In the genomic region with DNA sequence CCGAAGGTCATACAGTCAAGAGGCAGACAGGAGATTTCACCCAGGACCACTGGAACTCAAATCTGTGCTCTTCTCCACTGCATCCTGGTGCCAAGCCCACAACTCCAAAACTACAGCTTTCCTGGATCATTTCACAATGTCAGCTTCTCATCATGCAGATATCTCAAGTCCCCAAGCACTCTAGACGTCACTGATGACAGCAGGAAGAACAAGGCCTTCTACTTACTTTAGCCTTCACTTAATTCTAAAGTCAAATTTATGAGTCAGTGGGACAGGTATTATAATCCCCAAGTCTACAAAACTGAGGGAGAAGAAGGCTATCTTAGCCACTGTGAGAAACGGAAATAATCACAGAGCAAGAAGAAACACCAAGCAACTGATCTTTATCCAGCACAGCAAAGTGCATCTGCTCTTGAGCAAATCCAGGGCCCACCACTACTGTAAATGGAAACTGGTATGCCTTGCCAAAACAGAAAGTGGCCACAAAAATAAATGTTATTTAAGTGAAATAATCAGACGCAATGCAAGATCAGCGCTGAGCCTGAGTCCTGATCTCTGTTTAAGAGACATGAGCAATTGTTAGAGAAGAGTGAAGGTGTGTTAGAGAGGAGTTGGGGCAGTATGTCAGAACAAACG, we compare ENCODE assay signal across 9 cellular contexts. TPM values are rescaled to one million over a fixed set of nuclear protein-coding genes. Genes with fewer than 3 reads are reported as not detected.
A peak's percentile ranks its signal among the peaks of the same experiment; 100 is the strongest.
DNase-seq lines count a peak whose midpoint lies in the region; ATAC-seq and TF ChIP-seq lines count a peak whose summit lies in the region.
"Had no signal": no experiment of that assay in that cellular context is flagged by ENCODE, and none has a peak within 500 bp of the region (broad histone marks: within the 10 kb centered on the region; RNA-seq: fewer than 3 reads in every experiment).

No MANE protein-coding gene starts in this region.

- intact Hi-C loops in transverse colon (cut with DNase I; ENCODE audit: low total_unique reads) = no loop called here

- H3K4me1 Mint-ChIP-seq in activated naive CD4-positive, alpha-beta T cell treated with anti-CD3 and anti-CD28 coated beads, Interleukin-2, amount 10 ng/mL, durations not matched to agents 7 days and 5 days = peaks cover 48% of the 10 kb centered on the region
- peaks cover 41% of the 10 kb centered on the region for H3K4me1 Mint-ChIP-seq in activated CD8-positive, alpha-beta T cell treated with anti-CD3 and anti-CD28 coated beads, Interleukin-2, amount 10 ng/mL, durations not matched to agents 7 days and 5 days (ENCODE audit: low read depth)

- 20 to 24% methylated on average over 4 to 6 of the region's 6 CpGs for WGBS in transverse colon (ENCODE audit: low coverage in 1 of 2), 2 donors

- DNase-seq in activated naive CD4-positive, alpha-beta T cell treated with anti-CD3 and anti-CD28 coated beads, Interleukin-2, amount 10 ng/mL, durations not matched to agents 7 days and 5 days = no peak
- no peak for DNase-seq in activated naive CD4-positive, alpha-beta T cell treated with anti-CD3 and anti-CD28 coated beads, Interleukin-2, amount 50 U/mL, for 16 hours
- no peak for DNase-seq in activated CD8-positive, alpha-beta T cell treated with anti-CD3 and anti-CD28 coated beads, Interleukin-2, amount 10 ng/mL, durations not matched to agents 7 days and 5 days
- DNase-seq in iris pigment epithelial cell (ENCODE audit: low read depth) (peak; percentile 51), transverse colon (no peak), Ammon's horn (ENCODE audit: low spot score) (no peak), NCI-H1436 (lab: John Stamatoyannopoulos, UW) (no peak)
- DNase-seq: stimulated activated CD4-positive, alpha-beta T cell treated with anti-CD3 and anti-CD28 coated beads, Interleukin-4, amount 100 ng/mL, for 24 hours had no signal

- H3K4me3 ChIP-seq in transverse colon = peak overlapping the region in 3 of 4 donors; percentile 59 to 93 (median 64)

- H3K9me3 ChIP-seq in transverse colon = no peaks in the 10 kb centered on the region

- ATAC-seq in activated CD8-positive, alpha-beta T cell treated with anti-CD3 and anti-CD28 coated beads, Interleukin-2, amount 10 ng/mL, durations not matched to agents 7 days and 5 days = no peak
- ATAC-seq in GM21367 (IDR thresholded peaks at IDR 0.05; ENCODE audit: unreplicated experiment) = no peak

- no peak for TF ChIP-seq EP300 in transverse colon (IDR thresholded peaks at IDR 0.05; ENCODE audit: low read depth)

- TF ChIP-seq CTCF in transverse colon (IDR thresholded peaks at IDR 0.05) = no peak

- H3K4me1 ChIP-seq in transverse colon = peaks cover 2 to 43% (median 28%) of the 10 kb centered on the region in 4 donors

- peak overlapping the region in 3 of 4 donors; percentile 85 to 91 (median 89) for H3K27ac ChIP-seq in transverse colon

- H3K27me3 ChIP-seq in transverse colon = no peaks in the 10 kb centered on the region

- H3K27me3 Mint-ChIP-seq in activated naive CD4-positive, alpha-beta T cell treated with anti-CD3 and anti-CD28 coated beads, Interleukin-2, amount 10 ng/mL, durations not matched to agents 7 days and 5 days = peaks cover 22% of the 10 kb centered on the region
- H3K27me3 Mint-ChIP-seq in activated CD8-positive, alpha-beta T cell treated with anti-CD3 and anti-CD28 coated beads, Interleukin-2, amount 10 ng/mL, durations not matched to agents 7 days and 5 days (ENCODE audit: low read depth) = no peaks in the 10 kb centered on the region

- H3K4me3 Mint-ChIP-seq in activated naive CD4-positive, alpha-beta T cell treated with anti-CD3 and anti-CD28 coated beads, Interleukin-2, amount 10 ng/mL, durations not matched to agents 7 days and 5 days = peak overlapping the region; percentile 89
- peak overlapping the region; percentile 94 for H3K4me3 Mint-ChIP-seq in activated CD8-positive, alpha-beta T cell treated with anti-CD3 and anti-CD28 coated beads, Interleukin-2, amount 10 ng/mL, durations not matched to agents 7 days and 5 days

- POLR2A ChIA-PET in activated CD8-positive, alpha-beta T cell treated with anti-CD3 and anti-CD28 coated beads, Interleukin-2, amount 10 ng/mL, durations not matched to agents 7 days and 5 days (lab: Charles Lee) = interaction anchor here (1.3 kb wide), 1 partner anchor 340 kb away, joined by 3 read pairs; no protein-coding TSS in a partner anchor

- CTCF ChIA-PET in activated naive CD4-positive, alpha-beta T cell treated with anti-CD3 and anti-CD28 coated beads, Interleukin-2, amount 10 ng/mL, durations not matched to agents 7 days and 5 days (lab: Charles Lee) = interaction anchor here (0.6 to 1.0 kb wide), 3 partner anchors 25 to 539 kb away, joined by 3 to 5 read pairs (median 4); no protein-coding TSS in a partner anchor
- CTCF ChIA-PET in activated CD8-positive, alpha-beta T cell treated with anti-CD3 and anti-CD28 coated beads, Interleukin-2, amount 10 ng/mL, durations not matched to agents 7 days and 5 days (lab: Charles Lee) = interaction anchor here (1.0 to 1.3 kb wide), 2 partner anchors 26 to 391 kb away, joined by 3 read pairs; no protein-coding TSS in a partner anchor

- in situ Hi-C loops in transverse colon (cut with MboI; ENCODE audit: low pct_ligation_motif_present in 1 of 4, low pct_unique_long_range_greater_than_20kb in 1 of 4, low sequenced_read_pairs in 3 of 4) = no loop called here

- H3K9me3 Mint-ChIP-seq in activated naive CD4-positive, alpha-beta T cell treated with anti-CD3 and anti-CD28 coated beads, Interleukin-2, amount 10 ng/mL, durations not matched to agents 7 days and 5 days = no peaks in the 10 kb centered on the region
- H3K9me3 Mint-ChIP-seq in activated CD8-positive, alpha-beta T cell treated with anti-CD3 and anti-CD28 coated beads, Interleukin-2, amount 10 ng/mL, durations not matched to agents 7 days and 5 days (ENCODE audit: insufficient read depth) = no peaks in the 10 kb centered on the region

- H3K27ac Mint-ChIP-seq in activated naive CD4-positive, alpha-beta T cell treated with anti-CD3 and anti-CD28 coated beads, Interleukin-2, amount 10 ng/mL, durations not matched to agents 7 days and 5 days = peak overlapping the region; percentile 93
- peak overlapping the region; percentile 88 for H3K27ac Mint-ChIP-seq in activated CD8-positive, alpha-beta T cell treated with anti-CD3 and anti-CD28 coated beads, Interleukin-2, amount 10 ng/mL, durations not matched to agents 7 days and 5 days

- H3K36me3 Mint-ChIP-seq in activated naive CD4-positive, alpha-beta T cell treated with anti-CD3 and anti-CD28 coated beads, Interleukin-2, amount 10 ng/mL, durations not matched to agents 7 days and 5 days = peaks cover 14% of the 10 kb centered on the region
- peaks cover 35% of the 10 kb centered on the region for H3K36me3 Mint-ChIP-seq in activated CD8-positive, alpha-beta T cell treated with anti-CD3 and anti-CD28 coated beads, Interleukin-2, amount 10 ng/mL, durations not matched to agents 7 days and 5 days (ENCODE audit: low read depth)

- TF ChIP-seq POLR2A in transverse colon (IDR thresholded peaks at IDR 0.05) = no peak

- no peaks in the 10 kb centered on the region for H3K36me3 ChIP-seq in transverse colon

RNA-seq across cellular contexts. Expression of gene RAD18, which starts 0.9 kb away (rescaled TPM):
- total RNA-seq in activated CD8-positive, alpha-beta T cell treated with anti-CD3 and anti-CD28 coated beads, Interleukin-2, amount 10 ng/mL, durations not matched to agents 7 days and 5 days = 10 to 100 TPM; 37.2 to 40.2 TPM
- total RNA-seq in transverse colon = 10 to 100 TPM in 1 of 4 donors, 1 to 10 TPM in 3; 8.6 to 11.9 (median 9.7) TPM
